ENCODE assay signal across 1 cellular context in the genomic region with DNA sequence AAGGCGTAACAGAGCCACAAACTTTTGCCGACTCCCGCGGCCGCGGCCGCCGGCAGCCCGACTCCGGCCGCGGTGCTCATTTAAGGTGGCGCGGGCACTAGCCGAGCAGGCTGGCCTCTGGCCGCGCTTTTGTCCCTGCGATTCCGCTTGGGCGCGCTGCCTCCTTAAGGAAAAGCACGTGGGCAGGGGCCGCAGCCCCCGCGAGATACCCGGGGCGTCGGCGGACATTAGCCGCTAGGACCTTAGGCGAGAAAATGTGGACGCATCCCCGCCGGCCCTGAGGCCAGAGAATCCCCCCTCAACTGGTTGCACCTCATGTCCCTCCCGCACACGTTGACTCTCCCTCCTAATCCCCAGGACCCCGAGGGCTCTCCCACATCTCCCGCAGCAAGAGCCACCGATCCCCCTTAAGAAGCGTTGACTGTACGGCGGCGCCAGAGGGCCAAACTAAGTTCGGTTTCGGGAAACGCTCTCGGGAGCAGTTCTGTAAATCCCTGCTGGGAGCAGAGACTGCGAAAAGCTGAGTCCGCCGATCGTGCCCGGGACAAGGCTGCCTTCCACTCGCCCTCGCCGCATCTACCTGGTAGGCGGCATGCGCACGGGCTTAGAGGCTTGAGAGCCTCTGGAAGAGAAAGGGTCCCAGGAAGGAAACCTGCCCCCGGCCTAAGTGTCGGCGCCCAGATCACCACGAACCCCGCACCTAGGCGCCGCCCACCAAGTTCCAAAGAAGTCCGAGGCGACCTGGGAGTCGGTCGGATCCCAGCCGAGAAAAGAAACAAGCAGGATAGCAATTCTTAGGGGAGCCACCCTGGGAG.
TF ChIP-seq lines count a peak whose summit lies in the region.

No MANE protein-coding gene starts in this region.

TF ChIP-seq in HepG2, 621 proteins besides CTCF, POLR2A, EP300 and RAD21 (continued from another document and continues in another):
- TF ChIP-seq ZNF468 (CRISPR knock-in tag; IDR thresholded peaks at IDR 0.05) = no peak
- no peak for TF ChIP-seq SP1 (IDR thresholded peaks at IDR 0.05)
- no peak; the same call in 1 of the 2 replicates for TF ChIP-seq SP1 (CRISPR knock-in tag; IDR thresholded peaks at IDR 0.05)
- peak; percentile 32 for TF ChIP-seq ZSCAN20 (CRISPR knock-in tag; IDR thresholded peaks at IDR 0.05; ENCODE audit: borderline replicate concordance)
- TF ChIP-seq, protein P1, sequence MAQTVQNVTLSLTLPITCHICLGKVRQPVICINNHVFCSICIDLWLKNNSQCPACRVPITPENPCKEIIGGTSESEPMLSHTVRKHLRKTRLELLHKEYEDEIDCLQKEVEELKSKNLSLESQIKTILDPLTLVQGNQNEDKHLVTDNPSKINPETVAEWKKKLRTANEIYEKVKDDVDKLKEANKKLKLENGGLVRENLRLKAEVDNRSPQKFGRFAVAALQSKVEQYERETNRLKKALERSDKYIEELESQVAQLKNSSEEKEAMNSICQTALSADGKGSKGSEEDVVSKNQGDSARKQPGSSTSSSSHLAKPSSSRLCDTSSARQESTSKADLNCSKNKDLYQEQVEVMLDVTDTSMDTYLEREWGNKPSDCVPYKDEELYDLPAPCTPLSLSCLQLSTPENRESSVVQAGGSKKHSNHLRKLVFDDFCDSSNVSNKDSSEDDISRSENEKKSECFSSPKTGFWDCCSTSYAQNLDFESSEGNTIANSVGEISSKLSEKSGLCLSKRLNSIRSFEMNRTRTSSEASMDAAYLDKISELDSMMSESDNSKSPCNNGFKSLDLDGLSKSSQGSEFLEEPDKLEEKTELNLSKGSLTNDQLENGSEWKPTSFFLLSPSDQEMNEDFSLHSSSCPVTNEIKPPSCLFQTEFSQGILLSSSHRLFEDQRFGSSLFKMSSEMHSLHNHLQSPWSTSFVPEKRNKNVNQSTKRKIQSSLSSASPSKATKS (CRISPR knock-in tag; IDR thresholded peaks at IDR 0.05) = peak; percentile 90
- TF ChIP-seq, protein P2, sequence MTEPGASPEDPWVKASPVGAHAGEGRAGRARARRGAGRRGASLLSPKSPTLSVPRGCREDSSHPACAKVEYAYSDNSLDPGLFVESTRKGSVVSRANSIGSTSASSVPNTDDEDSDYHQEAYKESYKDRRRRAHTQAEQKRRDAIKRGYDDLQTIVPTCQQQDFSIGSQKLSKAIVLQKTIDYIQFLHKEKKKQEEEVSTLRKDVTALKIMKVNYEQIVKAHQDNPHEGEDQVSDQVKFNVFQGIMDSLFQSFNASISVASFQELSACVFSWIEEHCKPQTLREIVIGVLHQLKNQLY (CRISPR knock-in tag; IDR thresholded peaks at IDR 0.05) = peak; percentile 36; the same call in 1 of the 2 replicates
- TF ChIP-seq, protein P3, sequence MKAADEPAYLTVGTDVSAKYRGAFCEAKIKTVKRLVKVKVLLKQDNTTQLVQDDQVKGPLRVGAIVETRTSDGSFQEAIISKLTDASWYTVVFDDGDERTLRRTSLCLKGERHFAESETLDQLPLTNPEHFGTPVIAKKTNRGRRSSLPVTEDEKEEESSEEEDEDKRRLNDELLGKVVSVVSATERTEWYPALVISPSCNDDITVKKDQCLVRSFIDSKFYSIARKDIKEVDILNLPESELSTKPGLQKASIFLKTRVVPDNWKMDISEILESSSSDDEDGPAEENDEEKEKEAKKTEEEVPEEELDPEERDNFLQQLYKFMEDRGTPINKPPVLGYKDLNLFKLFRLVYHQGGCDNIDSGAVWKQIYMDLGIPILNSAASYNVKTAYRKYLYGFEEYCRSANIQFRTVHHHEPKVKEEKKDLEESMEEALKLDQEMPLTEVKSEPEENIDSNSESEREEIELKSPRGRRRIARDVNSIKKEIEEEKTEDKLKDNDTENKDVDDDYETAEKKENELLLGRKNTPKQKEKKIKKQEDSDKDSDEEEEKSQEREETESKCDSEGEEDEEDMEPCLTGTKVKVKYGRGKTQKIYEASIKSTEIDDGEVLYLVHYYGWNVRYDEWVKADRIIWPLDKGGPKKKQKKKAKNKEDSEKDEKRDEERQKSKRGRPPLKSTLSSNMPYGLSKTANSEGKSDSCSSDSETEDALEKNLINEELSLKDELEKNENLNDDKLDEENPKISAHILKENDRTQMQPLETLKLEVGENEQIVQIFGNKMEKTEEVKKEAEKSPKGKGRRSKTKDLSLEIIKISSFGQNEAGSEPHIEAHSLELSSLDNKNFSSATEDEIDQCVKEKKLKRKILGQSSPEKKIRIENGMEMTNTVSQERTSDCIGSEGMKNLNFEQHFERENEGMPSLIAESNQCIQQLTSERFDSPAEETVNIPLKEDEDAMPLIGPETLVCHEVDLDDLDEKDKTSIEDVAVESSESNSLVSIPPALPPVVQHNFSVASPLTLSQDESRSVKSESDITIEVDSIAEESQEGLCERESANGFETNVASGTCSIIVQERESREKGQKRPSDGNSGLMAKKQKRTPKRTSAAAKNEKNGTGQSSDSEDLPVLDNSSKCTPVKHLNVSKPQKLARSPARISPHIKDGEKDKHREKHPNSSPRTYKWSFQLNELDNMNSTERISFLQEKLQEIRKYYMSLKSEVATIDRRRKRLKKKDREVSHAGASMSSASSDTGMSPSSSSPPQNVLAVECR (CRISPR knock-in tag; IDR thresholded peaks at IDR 0.05; ENCODE audit: borderline replicate concordance) = peak; percentile 79
- TF ChIP-seq JUNB (CRISPR knock-in tag; IDR thresholded peaks at IDR 0.05; ENCODE audit: borderline replicate concordance) = peak; percentile 57; the same call in 1 of the 2 replicates
- TF ChIP-seq, protein P4, sequence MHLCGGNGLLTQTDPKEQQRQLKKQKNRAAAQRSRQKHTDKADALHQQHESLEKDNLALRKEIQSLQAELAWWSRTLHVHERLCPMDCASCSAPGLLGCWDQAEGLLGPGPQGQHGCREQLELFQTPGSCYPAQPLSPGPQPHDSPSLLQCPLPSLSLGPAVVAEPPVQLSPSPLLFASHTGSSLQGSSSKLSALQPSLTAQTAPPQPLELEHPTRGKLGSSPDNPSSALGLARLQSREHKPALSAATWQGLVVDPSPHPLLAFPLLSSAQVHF (CRISPR knock-in tag; IDR thresholded peaks at IDR 0.05) = no peak
- peak; percentile 94; the same call in 1 of the 2 replicates for TF ChIP-seq ZNF776 (CRISPR knock-in tag; IDR thresholded peaks at IDR 0.05)
- peak; percentile 83; the same call in 1 of the 2 replicates for TF ChIP-seq ZNF878 (CRISPR knock-in tag; IDR thresholded peaks at IDR 0.05)
- peak; percentile 26; the same call in 1 of the 2 replicates for TF ChIP-seq HCFC1 (IDR thresholded peaks at IDR 0.05; ENCODE audit: low read depth, low read length)
- no peak; the same call in 1 of the 2 replicates for TF ChIP-seq ZNF589 (CRISPR knock-in tag; conservative IDR thresholded peaks at IDR 0.05)
- TF ChIP-seq KLF6 (CRISPR knock-in tag; IDR thresholded peaks at IDR 0.05) = peak; percentile 81
- no peak for TF ChIP-seq FOXP1 (IDR thresholded peaks at IDR 0.05)
- no peak for TF ChIP-seq FOXP1 (CRISPR knock-in tag; IDR thresholded peaks at IDR 0.05)
- TF ChIP-seq MAFF (IDR thresholded peaks at IDR 0.05; ENCODE audit: low read depth, low read length) = 0 out of 2 replicates have a peak, but pooled peaks have one; percentile 35
- no peak for TF ChIP-seq ZNF652 (CRISPR knock-in tag; IDR thresholded peaks at IDR 0.05; ENCODE audit: borderline replicate concordance, low read depth)
- peak; percentile 94 for TF ChIP-seq MBNL3 (CRISPR knock-in tag; conservative IDR thresholded peaks at IDR 0.05)
- no peak for TF ChIP-seq BORCS8-MEF2B (CRISPR knock-in tag; IDR thresholded peaks at IDR 0.05)
- TF ChIP-seq ZNF737 (CRISPR knock-in tag; IDR thresholded peaks at IDR 0.05; ENCODE audit: borderline replicate concordance) = peak; percentile 58
- TF ChIP-seq ZNF614 (CRISPR knock-in tag; IDR thresholded peaks at IDR 0.05; ENCODE audit: borderline replicate concordance) = peak; percentile 82; the same call in 1 of the 2 replicates
- TF ChIP-seq, protein P5, sequence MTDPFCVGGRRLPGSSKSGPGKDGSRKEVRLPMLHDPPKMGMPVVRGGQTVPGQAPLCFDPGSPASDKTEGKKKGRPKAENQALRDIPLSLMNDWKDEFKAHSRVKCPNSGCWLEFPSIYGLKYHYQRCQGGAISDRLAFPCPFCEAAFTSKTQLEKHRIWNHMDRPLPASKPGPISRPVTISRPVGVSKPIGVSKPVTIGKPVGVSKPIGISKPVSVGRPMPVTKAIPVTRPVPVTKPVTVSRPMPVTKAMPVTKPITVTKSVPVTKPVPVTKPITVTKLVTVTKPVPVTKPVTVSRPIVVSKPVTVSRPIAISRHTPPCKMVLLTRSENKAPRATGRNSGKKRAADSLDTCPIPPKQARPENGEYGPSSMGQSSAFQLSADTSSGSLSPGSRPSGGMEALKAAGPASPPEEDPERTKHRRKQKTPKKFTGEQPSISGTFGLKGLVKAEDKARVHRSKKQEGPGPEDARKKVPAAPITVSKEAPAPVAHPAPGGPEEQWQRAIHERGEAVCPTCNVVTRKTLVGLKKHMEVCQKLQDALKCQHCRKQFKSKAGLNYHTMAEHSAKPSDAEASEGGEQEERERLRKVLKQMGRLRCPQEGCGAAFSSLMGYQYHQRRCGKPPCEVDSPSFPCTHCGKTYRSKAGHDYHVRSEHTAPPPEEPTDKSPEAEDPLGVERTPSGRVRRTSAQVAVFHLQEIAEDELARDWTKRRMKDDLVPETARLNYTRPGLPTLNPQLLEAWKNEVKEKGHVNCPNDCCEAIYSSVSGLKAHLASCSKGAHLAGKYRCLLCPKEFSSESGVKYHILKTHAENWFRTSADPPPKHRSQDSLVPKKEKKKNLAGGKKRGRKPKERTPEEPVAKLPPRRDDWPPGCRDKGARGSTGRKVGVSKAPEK (CRISPR knock-in tag; IDR thresholded peaks at IDR 0.05; ENCODE audit: borderline replicate concordance) = peak; percentile 94; the same call in 1 of the 2 replicates
- TF ChIP-seq, protein P6, sequence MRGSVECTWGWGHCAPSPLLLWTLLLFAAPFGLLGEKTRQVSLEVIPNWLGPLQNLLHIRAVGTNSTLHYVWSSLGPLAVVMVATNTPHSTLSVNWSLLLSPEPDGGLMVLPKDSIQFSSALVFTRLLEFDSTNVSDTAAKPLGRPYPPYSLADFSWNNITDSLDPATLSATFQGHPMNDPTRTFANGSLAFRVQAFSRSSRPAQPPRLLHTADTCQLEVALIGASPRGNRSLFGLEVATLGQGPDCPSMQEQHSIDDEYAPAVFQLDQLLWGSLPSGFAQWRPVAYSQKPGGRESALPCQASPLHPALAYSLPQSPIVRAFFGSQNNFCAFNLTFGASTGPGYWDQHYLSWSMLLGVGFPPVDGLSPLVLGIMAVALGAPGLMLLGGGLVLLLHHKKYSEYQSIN (CRISPR knock-in tag; IDR thresholded peaks at IDR 0.05; ENCODE audit: borderline replicate concordance) = no peak
- TF ChIP-seq REL (CRISPR knock-in tag; conservative IDR thresholded peaks at IDR 0.05) = no peak
- peak; percentile 86 for TF ChIP-seq SALL1 (CRISPR knock-in tag; IDR thresholded peaks at IDR 0.05)
- TF ChIP-seq, protein P7, sequence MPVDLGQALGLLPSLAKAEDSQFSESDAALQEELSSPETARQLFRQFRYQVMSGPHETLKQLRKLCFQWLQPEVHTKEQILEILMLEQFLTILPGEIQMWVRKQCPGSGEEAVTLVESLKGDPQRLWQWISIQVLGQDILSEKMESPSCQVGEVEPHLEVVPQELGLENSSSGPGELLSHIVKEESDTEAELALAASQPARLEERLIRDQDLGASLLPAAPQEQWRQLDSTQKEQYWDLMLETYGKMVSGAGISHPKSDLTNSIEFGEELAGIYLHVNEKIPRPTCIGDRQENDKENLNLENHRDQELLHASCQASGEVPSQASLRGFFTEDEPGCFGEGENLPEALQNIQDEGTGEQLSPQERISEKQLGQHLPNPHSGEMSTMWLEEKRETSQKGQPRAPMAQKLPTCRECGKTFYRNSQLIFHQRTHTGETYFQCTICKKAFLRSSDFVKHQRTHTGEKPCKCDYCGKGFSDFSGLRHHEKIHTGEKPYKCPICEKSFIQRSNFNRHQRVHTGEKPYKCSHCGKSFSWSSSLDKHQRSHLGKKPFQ (CRISPR knock-in tag; IDR thresholded peaks at IDR 0.05; ENCODE audit: insufficient replicate concordance) = peak; percentile 71
- no peak for TF ChIP-seq KLF9 (CRISPR knock-in tag; IDR thresholded peaks at IDR 0.05; ENCODE audit: low read depth)
- TF ChIP-seq, protein P8, sequence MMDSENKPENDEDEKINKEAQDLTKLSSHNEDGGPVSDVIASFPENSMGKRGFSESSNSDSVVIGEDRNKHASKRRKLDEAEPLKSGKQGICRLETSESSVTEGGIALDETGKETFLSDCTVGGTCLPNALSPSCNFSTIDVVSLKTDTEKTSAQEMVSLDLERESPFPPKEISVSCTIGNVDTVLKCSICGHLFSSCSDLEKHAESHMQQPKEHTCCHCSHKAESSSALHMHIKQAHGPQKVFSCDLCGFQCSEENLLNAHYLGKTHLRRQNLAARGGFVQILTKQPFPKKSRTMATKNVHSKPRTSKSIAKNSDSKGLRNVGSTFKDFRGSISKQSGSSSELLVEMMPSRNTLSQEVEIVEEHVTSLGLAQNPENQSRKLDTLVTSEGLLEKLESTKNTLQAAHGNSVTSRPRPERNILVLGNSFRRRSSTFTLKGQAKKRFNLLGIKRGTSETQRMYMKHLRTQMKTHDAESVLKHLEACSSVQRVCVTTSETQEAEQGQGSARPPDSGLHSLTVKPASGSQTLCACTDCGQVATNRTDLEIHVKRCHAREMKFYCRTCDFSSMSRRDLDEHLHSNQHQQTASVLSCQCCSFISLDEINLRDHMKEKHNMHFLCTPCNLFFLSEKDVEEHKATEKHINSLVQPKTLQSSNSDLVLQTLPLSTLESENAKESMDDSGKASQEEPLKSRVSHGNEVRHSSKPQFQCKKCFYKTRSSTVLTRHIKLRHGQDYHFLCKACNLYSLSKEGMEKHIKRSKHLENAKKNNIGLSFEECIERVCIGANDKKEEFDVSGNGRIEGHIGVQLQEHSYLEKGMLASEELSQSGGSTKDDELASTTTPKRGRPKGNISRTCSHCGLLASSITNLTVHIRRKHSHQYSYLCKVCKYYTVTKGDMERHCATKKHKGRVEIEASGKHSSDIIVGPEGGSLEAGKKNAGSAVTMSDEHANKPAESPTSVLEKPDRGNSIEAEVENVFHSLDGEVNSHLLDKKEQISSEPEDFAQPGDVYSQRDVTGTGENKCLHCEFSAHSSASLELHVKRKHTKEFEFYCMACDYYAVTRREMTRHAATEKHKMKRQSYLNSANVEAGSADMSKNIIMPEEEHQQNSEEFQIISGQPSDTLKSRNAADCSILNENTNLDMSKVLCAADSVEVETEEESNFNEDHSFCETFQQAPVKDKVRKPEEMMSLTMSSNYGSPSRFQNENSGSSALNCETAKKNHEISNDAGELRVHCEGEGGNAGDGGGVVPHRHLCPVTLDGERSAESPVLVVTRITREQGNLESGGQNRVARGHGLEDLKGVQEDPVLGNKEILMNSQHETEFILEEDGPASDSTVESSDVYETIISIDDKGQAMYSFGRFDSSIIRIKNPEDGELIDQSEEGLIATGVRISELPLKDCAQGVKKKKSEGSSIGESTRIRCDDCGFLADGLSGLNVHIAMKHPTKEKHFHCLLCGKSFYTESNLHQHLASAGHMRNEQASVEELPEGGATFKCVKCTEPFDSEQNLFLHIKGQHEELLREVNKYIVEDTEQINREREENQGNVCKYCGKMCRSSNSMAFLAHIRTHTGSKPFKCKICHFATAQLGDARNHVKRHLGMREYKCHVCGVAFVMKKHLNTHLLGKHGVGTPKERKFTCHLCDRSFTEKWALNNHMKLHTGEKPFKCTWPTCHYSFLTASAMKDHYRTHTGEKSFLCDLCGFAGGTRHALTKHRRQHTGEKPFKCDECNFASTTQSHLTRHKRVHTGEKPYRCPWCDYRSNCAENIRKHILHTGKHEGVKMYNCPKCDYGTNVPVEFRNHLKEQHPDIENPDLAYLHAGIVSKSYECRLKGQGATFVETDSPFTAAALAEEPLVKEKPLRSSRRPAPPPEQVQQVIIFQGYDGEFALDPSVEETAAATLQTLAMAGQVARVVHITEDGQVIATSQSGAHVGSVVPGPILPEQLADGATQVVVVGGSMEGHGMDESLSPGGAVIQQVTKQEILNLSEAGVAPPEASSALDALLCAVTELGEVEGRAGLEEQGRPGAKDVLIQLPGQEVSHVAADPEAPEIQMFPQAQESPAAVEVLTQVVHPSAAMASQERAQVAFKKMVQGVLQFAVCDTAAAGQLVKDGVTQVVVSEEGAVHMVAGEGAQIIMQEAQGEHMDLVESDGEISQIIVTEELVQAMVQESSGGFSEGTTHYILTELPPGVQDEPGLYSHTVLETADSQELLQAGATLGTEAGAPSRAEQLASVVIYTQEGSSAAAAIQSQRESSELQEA (CRISPR knock-in tag; IDR thresholded peaks at IDR 0.05; ENCODE audit: not compliant biosample characterization) = peak; percentile 41
- TF ChIP-seq HNRNPLL (IDR thresholded peaks at IDR 0.05; ENCODE audit: low read depth, low read length, poor library complexity, severe bottlenecking) = peak; percentile 80
